ENCODE assay signal across 8 cellular contexts in genomic region chr14:21924479-21924878, GRCh38.
DNase-seq lines count a peak whose midpoint lies in the region; ATAC-seq and TF ChIP-seq lines count a peak whose summit lies in the region.

No MANE protein-coding gene starts in this region.

- no peaks in the 10 kb centered on the region for H3K4me1 ChIP-seq in thyroid gland

- CTCF ChIA-PET in WTC11 (lab: Charles Lee): interaction anchor here (1.3 to 2.3 kb wide), 2 partner anchors 20 to 54 kb away, joined by 3 to 8 read pairs; no protein-coding TSS in a partner anchor

- no peaks in the 10 kb centered on the region for H3K27me3 ChIP-seq in thyroid gland

- intact Hi-C loops in thyroid gland (cut with DNase I) (no loop called here), sciatic nerve (cut with DNase I) (no loop called here)

- H3K4me1 Mint-ChIP-seq in WTC11: peaks cover 12% of the 10 kb centered on the region

- H3K9me3 Mint-ChIP-seq in WTC11: no peaks in the 10 kb centered on the region

- DNase-seq in GDM1 (lab: John Stamatoyannopoulos, UW): peak; percentile 59
- DNase-seq in WTC11 (ENCODE audit: low spot score): peak; percentile 18
- peak; percentile 57 for DNase-seq in germinal center (ENCODE audit: low spot score)
- DNase-seq in thyroid gland: no peak
- no peak for DNase-seq in HPDE6-E6E7 (ENCODE audit: extremely low spot score)
- DNase-seq in sciatic nerve (ENCODE audit: low spot score): no peak
- no peak for DNase-seq in NCI-H1930 (lab: John Stamatoyannopoulos, UW)

- H3K27ac ChIP-seq in thyroid gland: no peak overlapping the region

- TF ChIP-seq CTCF in WTC11 (IDR thresholded peaks at IDR 0.05) (no peak), thyroid gland (IDR thresholded peaks at IDR 0.05) (no peak)

- no peaks in the 10 kb centered on the region for H3K9me3 ChIP-seq in thyroid gland

- 63 to 76% methylated on average over 5 of the region's 5 CpGs for WGBS in thyroid gland, 2 donors

- TF ChIP-seq POLR2A in thyroid gland (IDR thresholded peaks at IDR 0.05): no peak

- H3K36me3 Mint-ChIP-seq in WTC11: no peaks in the 10 kb centered on the region

- ATAC-seq in HG02623 (IDR thresholded peaks at IDR 0.05; ENCODE audit: unreplicated experiment): peak; percentile 88
- peak; percentile 77 for ATAC-seq in WTC11
- no peak for ATAC-seq in sciatic nerve

- H3K4me3 Mint-ChIP-seq in WTC11: no peak overlapping the region

- no peaks in the 10 kb centered on the region for H3K36me3 ChIP-seq in thyroid gland

- POLR2A ChIA-PET in WTC11 (lab: Charles Lee): no interaction called here

- H3K4me3 ChIP-seq in thyroid gland (replicated peaks in 1 of 3): no peak overlapping the region

- H3K27me3 Mint-ChIP-seq in WTC11 (ENCODE audit: low read depth): no peaks in the 10 kb centered on the region; the same call in none of the 2 replicates

- no peak overlapping the region for H3K27ac Mint-ChIP-seq in WTC11

TF ChIP-seq in WTC11, 78 proteins besides CTCF, POLR2A, EP300 and RAD21:
- TF ChIP-seq, protein P1, sequence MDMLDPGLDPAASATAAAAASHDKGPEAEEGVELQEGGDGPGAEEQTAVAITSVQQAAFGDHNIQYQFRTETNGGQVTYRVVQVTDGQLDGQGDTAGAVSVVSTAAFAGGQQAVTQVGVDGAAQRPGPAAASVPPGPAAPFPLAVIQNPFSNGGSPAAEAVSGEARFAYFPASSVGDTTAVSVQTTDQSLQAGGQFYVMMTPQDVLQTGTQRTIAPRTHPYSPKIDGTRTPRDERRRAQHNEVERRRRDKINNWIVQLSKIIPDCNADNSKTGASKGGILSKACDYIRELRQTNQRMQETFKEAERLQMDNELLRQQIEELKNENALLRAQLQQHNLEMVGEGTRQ (CRISPR knock-in tag; IDR thresholded peaks at IDR 0.05): no peak
- TF ChIP-seq, protein P2, sequence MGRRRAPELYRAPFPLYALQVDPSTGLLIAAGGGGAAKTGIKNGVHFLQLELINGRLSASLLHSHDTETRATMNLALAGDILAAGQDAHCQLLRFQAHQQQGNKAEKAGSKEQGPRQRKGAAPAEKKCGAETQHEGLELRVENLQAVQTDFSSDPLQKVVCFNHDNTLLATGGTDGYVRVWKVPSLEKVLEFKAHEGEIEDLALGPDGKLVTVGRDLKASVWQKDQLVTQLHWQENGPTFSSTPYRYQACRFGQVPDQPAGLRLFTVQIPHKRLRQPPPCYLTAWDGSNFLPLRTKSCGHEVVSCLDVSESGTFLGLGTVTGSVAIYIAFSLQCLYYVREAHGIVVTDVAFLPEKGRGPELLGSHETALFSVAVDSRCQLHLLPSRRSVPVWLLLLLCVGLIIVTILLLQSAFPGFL (CRISPR knock-in tag; IDR thresholded peaks at IDR 0.05; ENCODE audit: borderline replicate concordance): no peak
TF ChIP-seq in WTC11: peak in this region for 0.

Comparison
In these comparisons a context has a peak if more than half of its experiments do, and no peak if none do; other contexts are left out.
1. DNase-seq: peak in GDM1 (single experiment), WTC11 (single experiment) and germinal center (single experiment); none in thyroid gland (0 of 2), HPDE6-E6E7 (single experiment), sciatic nerve (single experiment) and NCI-H1930 (0 of 2).